Comparison of ENCODE assay signal across 18 cellular contexts in the genomic region with DNA sequence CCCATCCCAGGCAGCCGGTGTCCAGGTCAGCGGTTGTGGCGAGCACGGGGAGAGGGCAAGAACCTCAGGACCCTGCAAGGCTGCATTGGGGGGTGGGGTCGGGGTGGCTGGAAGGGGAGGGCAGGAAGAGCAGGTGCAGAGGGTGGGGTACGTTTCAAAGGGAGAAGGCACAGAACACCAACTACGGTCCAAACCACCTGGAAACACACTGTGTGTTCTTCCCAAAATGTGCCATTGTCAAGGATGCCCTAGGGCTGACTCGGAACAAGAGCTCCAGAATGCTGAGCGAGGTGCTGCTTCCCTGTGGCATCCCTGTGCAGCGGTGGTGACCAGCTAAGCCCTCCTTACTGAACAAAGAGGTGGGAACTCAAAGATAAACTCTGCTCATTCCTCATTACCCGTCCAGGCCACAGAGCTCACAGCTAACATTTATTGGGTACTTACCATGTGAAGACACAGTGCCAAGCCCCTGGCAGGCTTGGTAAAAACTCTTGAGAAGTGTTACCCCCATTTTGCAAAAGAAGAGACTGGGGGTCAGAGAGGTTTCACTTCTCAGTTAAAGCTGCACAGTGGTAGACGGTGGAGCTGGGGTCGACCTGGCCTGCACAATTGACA.
"Had no signal": no experiment of that assay in that cellular context is flagged by ENCODE, and none has a peak within 500 bp of the region (broad histone marks: within the 10 kb centered on the region; RNA-seq: fewer than 3 reads in every experiment).

No MANE protein-coding gene starts in this region.

- H3K4me3 ChIP-seq: breast epithelium, right atrium auricular region, spleen, tibial nerve had no signal

- H3K27me3 ChIP-seq: breast epithelium, right atrium auricular region, tibial nerve had no signal

- DNase-seq: activated CD4-positive, alpha-beta T cell treated with anti-CD3 and anti-CD28 coated beads for 36 hours; activated CD4-positive, alpha-beta T cell treated with anti-CD3 and anti-CD28 coated beads, Interleukin-2, amount 50 U/mL, for 48 hours; activated CD4-positive, CD25-positive, alpha-beta regulatory T cell; activated naive CD8-positive, alpha-beta T cell treated with anti-CD3 and anti-CD28 coated beads, Interleukin-2, amount 50 U/mL, for 24 hours; amygdala; central memory CD4-positive, alpha-beta T cell; dermis blood vessel endothelial cell; effector CD8-positive, alpha-beta T cell; left ventricle myocardium superior; mammary epithelial cell; naive B cell; nephron progenitor cell; nucleus accumbens; spleen; stimulated activated naive CD4-positive, alpha-beta T cell treated with Interleukin-2 at 50 U/mL for 16 hours had no signal

- H3K9me3 ChIP-seq: breast epithelium, right atrium auricular region had no signal

- H3K27ac ChIP-seq: breast epithelium, right atrium auricular region, spleen, tibial nerve had no signal

- H3K36me3 ChIP-seq: breast epithelium, right atrium auricular region, spleen, tibial nerve had no signal

- H3K4me1 ChIP-seq: breast epithelium, tibial nerve had no signal
